Comparison of ENCODE assay signal across 21 cellular contexts in the genomic region with DNA sequence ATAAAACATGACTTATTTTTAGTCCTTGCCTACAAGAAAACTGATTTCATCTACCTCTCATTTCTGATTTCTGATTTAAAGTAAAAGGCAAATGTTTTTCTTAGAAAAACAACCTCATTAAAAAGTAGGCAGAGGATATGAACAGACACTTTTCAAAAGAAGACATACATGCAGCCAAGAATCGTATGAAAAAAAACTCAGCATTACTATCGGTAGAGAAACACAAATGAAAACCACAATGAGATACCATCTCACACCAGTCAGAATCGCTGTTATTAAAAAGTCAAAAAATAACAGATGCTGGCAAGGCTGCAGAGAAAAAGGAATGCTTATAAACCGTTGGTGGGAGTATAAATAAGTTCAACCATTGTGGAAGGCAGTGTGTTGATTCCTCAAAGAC. TPM values are rescaled to one million over a fixed set of nuclear protein-coding genes. Genes with fewer than 3 reads are reported as not detected.
DNase-seq lines count a peak whose midpoint lies in the region; ATAC-seq and TF ChIP-seq lines count a peak whose summit lies in the region.
"Had no signal": no experiment of that assay in that cellular context is flagged by ENCODE, and none has a peak within 500 bp of the region (broad histone marks: within the 10 kb centered on the region; RNA-seq: fewer than 3 reads in every experiment).

No MANE protein-coding gene starts in this region.

- peaks cover 58% of the 10 kb centered on the region for H3K36me3 ChIP-seq in CD4-positive, CD25-positive, alpha-beta regulatory T cell (ENCODE audit: control insufficient read depth, insufficient read depth, low read length)
- H3K36me3 ChIP-seq in HCT116 (ENCODE audit: control insufficient read depth in 1 of 2, insufficient read depth in 2 of 2, low read length in 2 of 2) (peaks cover 49 to 57% of the 10 kb centered on the region in 2 experiments), Panc1 (ENCODE audit: control insufficient read depth, insufficient read depth, low read length) (peaks cover 42% of the 10 kb centered on the region), transverse colon (peaks cover 0 to 74% (median 31%) of the 10 kb centered on the region in 4 donors)

- intact Hi-C loops in activated CD4-positive, alpha-beta memory T cell treated with anti-CD3 and anti-CD28 coated beads for 36 hours (cut with micrococcal nuclease) = no loop called here
- intact Hi-C loops in HCT116 (cut with micrococcal nuclease) = no loop called here
- intact Hi-C loops in Panc1 (cut with micrococcal nuclease; ENCODE audit: unreplicated experiment) = no loop called here
- intact Hi-C loops in transverse colon (cut with DNase I; ENCODE audit: low total_unique reads) = no loop called here

- H3K9me3 Mint-ChIP-seq in activated CD4-positive, alpha-beta memory T cell treated with anti-CD3 and anti-CD28 coated beads, Interleukin-2, amount 10 ng/mL, durations not matched to agents 7 days and 5 days = no peaks in the 10 kb centered on the region
- no peaks in the 10 kb centered on the region for H3K9me3 Mint-ChIP-seq in activated CD4-positive, alpha-beta memory T cell treated with anti-CD3 and anti-CD28 coated beads for 36 hours
- no peaks in the 10 kb centered on the region for H3K9me3 Mint-ChIP-seq in CD4-positive, CD25-positive, alpha-beta regulatory T cell
- H3K9me3 Mint-ChIP-seq: CD14-positive monocyte; CD4-positive, alpha-beta memory T cell had no signal

- in situ Hi-C loops in Panc1 (cut with HindIII; ENCODE audit: low pct_unique_long_range_greater_than_20kb, low sequenced_read_pairs) = no loop called here
- in situ Hi-C loops in transverse colon (cut with MboI; ENCODE audit: low pct_ligation_motif_present in 1 of 4, low pct_unique_long_range_greater_than_20kb in 1 of 4, low sequenced_read_pairs in 3 of 4) = no loop called here

- TF ChIP-seq CTCF in HCT116 (IDR thresholded peaks at IDR 0.05 in 2 of 3, conservative IDR thresholded peaks at IDR 0.05 in 1 of 3; ENCODE audit: borderline replicate concordance in 1 of 3, insufficient read depth in 1 of 3, low read depth in 2 of 3, low read length in 2 of 3) = no peak
- TF ChIP-seq CTCF in Panc1 (IDR thresholded peaks at IDR 0.05) = no peak
- no peak for TF ChIP-seq CTCF in transverse colon (IDR thresholded peaks at IDR 0.05)

- no peak overlapping the region for H3K4me2 ChIP-seq in HCT116 (ENCODE audit: low read length)
- H3K4me2 ChIP-seq: A549; BLaER1 treated with 17β-estradiol and CSF1 and Interleukin-3, amounts not matched to agents 10 nM and 100 nM had no signal

- H3K36me3 Mint-ChIP-seq in activated CD4-positive, alpha-beta memory T cell treated with anti-CD3 and anti-CD28 coated beads, Interleukin-2, amount 10 ng/mL, durations not matched to agents 7 days and 5 days (ENCODE audit: low read depth) = peaks cover 24% of the 10 kb centered on the region
- H3K36me3 Mint-ChIP-seq in activated CD4-positive, alpha-beta memory T cell treated with anti-CD3 and anti-CD28 coated beads for 36 hours = peaks cover 17% of the 10 kb centered on the region
- peaks cover 27% of the 10 kb centered on the region for H3K36me3 Mint-ChIP-seq in CD4-positive, CD25-positive, alpha-beta regulatory T cell

- H3K27me3 ChIP-seq in CD4-positive, CD25-positive, alpha-beta regulatory T cell (ENCODE audit: control insufficient read depth, insufficient read depth, low read length) = no peaks in the 10 kb centered on the region
- no peaks in the 10 kb centered on the region for H3K27me3 ChIP-seq in HCT116 (ENCODE audit: insufficient read depth, low read length)
- no peaks in the 10 kb centered on the region for H3K27me3 ChIP-seq in Panc1 (ENCODE audit: control insufficient read depth, insufficient read depth, low read length)
- no peaks in the 10 kb centered on the region for H3K27me3 ChIP-seq in transverse colon
- H3K27me3 ChIP-seq: BE2C; BLaER1 treated with 17β-estradiol and CSF1 and Interleukin-3, amounts not matched to agents 10 nM and 100 nM had no signal

- peak in 1 of 2 donors; percentile 8 for ATAC-seq in CD4-positive, CD25-positive, alpha-beta regulatory T cell (ENCODE audit: low read depth in 2 of 2)
- ATAC-seq in HCT116 = no peak
- ATAC-seq in Panc1 = no peak

- no peak for DNase-seq in activated CD4-positive, alpha-beta memory T cell treated with anti-CD3 and anti-CD28 coated beads, Interleukin-2, amount 10 ng/mL, durations not matched to agents 7 days and 5 days
- DNase-seq in activated CD4-positive, alpha-beta memory T cell treated with anti-CD3 and anti-CD28 coated beads for 36 hours = no peak
- DNase-seq in CD4-positive, CD25-positive, alpha-beta regulatory T cell = peak in 2 of 3 donors; percentile 30 to 67
- no peak for DNase-seq in HCT116 (ENCODE audit: low read depth, low spot score)
- no peak for DNase-seq in Panc1 (ENCODE audit: low read depth, low spot score)
- no peak for DNase-seq in transverse colon
- no peak for DNase-seq in Kasumi-1 (lab: John Stamatoyannopoulos, UW)
- DNase-seq: 8988T, ACHN, AML-193, BE2C, Calu3, COR-L47, DMS53, DMS79 treated with DMSO at 0.1 percent for 48 hours, GOT3, HCEC 1CT had no signal

- RAD21 ChIA-PET in HCT116 (lab: Charles Lee; ENCODE audit: low non-redundant PET in 1 of 2, low total read pairs in 2 of 2, uncharacterized antibody in 2 of 2, unreplicated experiment in 2 of 2) = no interaction called here

- peak overlapping the region; percentile 42 for H3K4me3 ChIP-seq in CD4-positive, CD25-positive, alpha-beta regulatory T cell (ENCODE audit: low read depth, low read length)
- H3K4me3 ChIP-seq in HCT116 (replicated peaks in 1 of 2; ENCODE audit: low read depth in 1 of 2, low read length in 2 of 2) (no peak overlapping the region), Panc1 (ENCODE audit: low read depth in 2 of 2, low read length in 2 of 2) (no peak overlapping the region), transverse colon (no peak overlapping the region)
- H3K4me3 ChIP-seq: A549; BLaER1 treated with 17β-estradiol and CSF1 and Interleukin-3, amounts not matched to agents 10 nM and 100 nM had no signal

- H3K4me1 ChIP-seq in CD4-positive, CD25-positive, alpha-beta regulatory T cell (ENCODE audit: control insufficient read depth, insufficient read depth, low read length, poor library complexity, severe bottlenecking) = peaks cover 4% of the 10 kb centered on the region
- H3K4me1 ChIP-seq in HCT116 (ENCODE audit: control insufficient read depth in 1 of 2, insufficient read depth in 2 of 2, low read length in 2 of 2) = no peaks in the 10 kb centered on the region
- no peaks in the 10 kb centered on the region for H3K4me1 ChIP-seq in Panc1 (ENCODE audit: control insufficient read depth, insufficient read depth, low read length)
- no peaks in the 10 kb centered on the region for H3K4me1 ChIP-seq in transverse colon
- H3K4me1 ChIP-seq: BE2C had no signal

- H4K20me1 ChIP-seq in HCT116 (ENCODE audit: insufficient read depth) = 0 out of 2 replicates have a peak, but pooled peaks cover 1% of the 10 kb centered on the region

- 89 to 95% methylated on average over 4 of the region's 4 CpGs for WGBS in transverse colon (ENCODE audit: low coverage in 1 of 2), 2 donors

- POLR2A ChIA-PET in activated CD4-positive, alpha-beta memory T cell treated with anti-CD3 and anti-CD28 coated beads, Interleukin-2, amount 10 ng/mL, durations not matched to agents 7 days and 5 days (lab: Charles Lee) = no interaction called here
- POLR2A ChIA-PET in activated CD4-positive, alpha-beta memory T cell treated with anti-CD3 and anti-CD28 coated beads for 36 hours (lab: Charles Lee) = no interaction called here
- POLR2A ChIA-PET in HCT116 (lab: Charles Lee) = no interaction called here
- POLR2A ChIA-PET in Panc1 (lab: Charles Lee) = no interaction called here

- TF ChIP-seq POLR2A in HCT116 (IDR thresholded peaks at IDR 0.05; ENCODE audit: borderline replicate concordance, extremely low read depth, insufficient read depth, insufficient read length) (no peak), transverse colon (IDR thresholded peaks at IDR 0.05) (no peak)

- peak overlapping the region; percentile 41 for H3K27ac Mint-ChIP-seq in activated CD4-positive, alpha-beta memory T cell treated with anti-CD3 and anti-CD28 coated beads, Interleukin-2, amount 10 ng/mL, durations not matched to agents 7 days and 5 days
- no peak overlapping the region for H3K27ac Mint-ChIP-seq in activated CD4-positive, alpha-beta memory T cell treated with anti-CD3 and anti-CD28 coated beads for 36 hours
- H3K27ac Mint-ChIP-seq in CD4-positive, CD25-positive, alpha-beta regulatory T cell = peak overlapping the region; percentile 38 to 75 (median 59)
- H3K27ac Mint-ChIP-seq: CD14-positive monocyte had no signal

- no peaks in the 10 kb centered on the region for H3K9me3 ChIP-seq in CD4-positive, CD25-positive, alpha-beta regulatory T cell (ENCODE audit: control insufficient read depth in 2 of 2, low read length in 2 of 2)
- H3K9me3 ChIP-seq in HCT116 (ENCODE audit: control insufficient read depth in 1 of 2, insufficient read depth in 1 of 2, low read depth in 1 of 2, low read length in 2 of 2) = no peaks in the 10 kb centered on the region
- H3K9me3 ChIP-seq in Panc1 (ENCODE audit: control insufficient read depth, insufficient read depth, low read depth, low read length) = no peaks in the 10 kb centered on the region
- H3K9me3 ChIP-seq in transverse colon = no peaks in the 10 kb centered on the region
- H3K9me3 ChIP-seq: A549; BE2C; BLaER1 treated with 17β-estradiol and CSF1 and Interleukin-3, amounts not matched to agents 10 nM and 100 nM had no signal

- no peaks in the 10 kb centered on the region for H3K9me2 ChIP-seq in HCT116 (ENCODE audit: insufficient read depth)

- H3K4me1 Mint-ChIP-seq in activated CD4-positive, alpha-beta memory T cell treated with anti-CD3 and anti-CD28 coated beads, Interleukin-2, amount 10 ng/mL, durations not matched to agents 7 days and 5 days = peaks cover 6% of the 10 kb centered on the region
- H3K4me1 Mint-ChIP-seq in activated CD4-positive, alpha-beta memory T cell treated with anti-CD3 and anti-CD28 coated beads for 36 hours (ENCODE audit: low read depth) = peaks cover 8% of the 10 kb centered on the region
- peaks cover 8 to 19% (median 12%) of the 10 kb centered on the region in 4 donors for H3K4me1 Mint-ChIP-seq in CD4-positive, CD25-positive, alpha-beta regulatory T cell
- H3K4me1 Mint-ChIP-seq: CD14-positive monocyte had no signal

- H3K4me3 Mint-ChIP-seq in activated CD4-positive, alpha-beta memory T cell treated with anti-CD3 and anti-CD28 coated beads, Interleukin-2, amount 10 ng/mL, durations not matched to agents 7 days and 5 days = no peak overlapping the region
- H3K4me3 Mint-ChIP-seq in activated CD4-positive, alpha-beta memory T cell treated with anti-CD3 and anti-CD28 coated beads for 36 hours = no peak overlapping the region
- H3K4me3 Mint-ChIP-seq in CD4-positive, CD25-positive, alpha-beta regulatory T cell = peak overlapping the region in 2 of 4 donors; percentile 15 to 39
- H3K4me3 Mint-ChIP-seq: CD14-positive monocyte; CD4-positive, alpha-beta memory T cell had no signal

- TF ChIP-seq RAD21 in HCT116 (IDR thresholded peaks at IDR 0.05; ENCODE audit: low read depth) = no peak

- CTCF ChIA-PET in activated CD4-positive, alpha-beta memory T cell treated with anti-CD3 and anti-CD28 coated beads, Interleukin-2, amount 10 ng/mL, durations not matched to agents 7 days and 5 days (lab: Charles Lee) = interaction anchor here (1.0 kb wide), 2 partner anchors 17 kb away, joined by 4 to 7 read pairs; a partner anchor contains a TSS
- CTCF ChIA-PET in activated CD4-positive, alpha-beta memory T cell treated with anti-CD3 and anti-CD28 coated beads for 36 hours (lab: Charles Lee) = no interaction called here
- CTCF ChIA-PET in HCT116 (lab: Charles Lee) (interaction anchor here (0.9 kb wide), 1 partner anchor 17 kb away, joined by 3 read pairs; a partner anchor contains a TSS), Panc1 (lab: Charles Lee) (no interaction called here)

- no peaks in the 10 kb centered on the region for H3K27me3 Mint-ChIP-seq in activated CD4-positive, alpha-beta memory T cell treated with anti-CD3 and anti-CD28 coated beads, Interleukin-2, amount 10 ng/mL, durations not matched to agents 7 days and 5 days
- H3K27me3 Mint-ChIP-seq in activated CD4-positive, alpha-beta memory T cell treated with anti-CD3 and anti-CD28 coated beads for 36 hours = no peaks in the 10 kb centered on the region
- no peaks in the 10 kb centered on the region for H3K27me3 Mint-ChIP-seq in CD4-positive, CD25-positive, alpha-beta regulatory T cell
- H3K27me3 Mint-ChIP-seq: CD4-positive, alpha-beta memory T cell had no signal

- H3K79me2 ChIP-seq in HCT116 (ENCODE audit: insufficient read depth, low read length) = peaks cover 11% of the 10 kb centered on the region

- H2AFZ ChIP-seq in HCT116 (ENCODE audit: low read depth, low read length, poor library complexity, severe bottlenecking) = no peak overlapping the region

- no peak overlapping the region for H3K9ac ChIP-seq in HCT116 (ENCODE audit: low read length)
- H3K9ac ChIP-seq: BLaER1 treated with 17β-estradiol and CSF1 and Interleukin-3, amounts not matched to agents 10 nM and 100 nM had no signal

- peak overlapping the region; percentile 56 for H3K27ac ChIP-seq in CD4-positive, CD25-positive, alpha-beta regulatory T cell (ENCODE audit: insufficient read depth, low read length, poor library complexity, severe bottlenecking)
- H3K27ac ChIP-seq in HCT116 (ENCODE audit: low read depth, low read length) (no peak overlapping the region), Panc1 (ENCODE audit: low read length) (no peak overlapping the region), transverse colon (no peak overlapping the region)
- H3K27ac ChIP-seq: BLaER1 treated with 17β-estradiol and CSF1 and Interleukin-3, amounts not matched to agents 10 nM and 100 nM had no signal

- TSS peak; percentile 10 for BruUV-seq in HCT116 (replicated peaks; lab: Mats Ljungman, UMichigan)
- TSS peak; percentile 16 for BruUV-seq in Panc1 (replicated peaks; lab: Mats Ljungman, UMichigan)

- TF ChIP-seq EP300 in transverse colon (IDR thresholded peaks at IDR 0.05; ENCODE audit: low read depth) = no peak

RNA-seq across cellular contexts. Expression of a gene that starts 16.2 kb away (rescaled TPM):
- 10 to 100 TPM in 1 of 2 experiments, 1 to 10 TPM in 1; 10.0 to 10.8 TPM for total RNA-seq in activated CD4-positive, alpha-beta memory T cell treated with anti-CD3 and anti-CD28 coated beads, Interleukin-2, amount 10 ng/mL, durations not matched to agents 7 days and 5 days
- total RNA-seq in activated CD4-positive, alpha-beta memory T cell treated with anti-CD3 and anti-CD28 coated beads for 36 hours = 10 to 100 TPM; 11.5 to 12.0 TPM
- 26.4 TPM for total RNA-seq in CD4-positive, CD25-positive, alpha-beta regulatory T cell
- polyA plus RNA-seq in CD4-positive, CD25-positive, alpha-beta regulatory T cell = 1 to 10 TPM; 5.9 to 9.1 (median 8.2) TPM
- 18.4 TPM for total RNA-seq in HCT116 (2021; ENCODE audit: unreplicated experiment)
- polyA plus RNA-seq in HCT116 (2012) = 7.3 and 8.5 TPM in 2 replicates
- total RNA-seq in Panc1 (2021; ENCODE audit: unreplicated experiment) = 16.6 TPM
- 7.9 TPM for polyA plus RNA-seq in Panc1 (2012; ENCODE audit: insufficient read length)
- total RNA-seq in transverse colon = 10 to 100 TPM in 2 of 4 donors, 1 to 10 TPM in 2; 7.0 to 22.1 (median 14.7) TPM

RNA-seq across cellular contexts. Expression of a gene that starts 16.8 kb away (rescaled TPM):
- total RNA-seq in activated CD4-positive, alpha-beta memory T cell treated with anti-CD3 and anti-CD28 coated beads, Interleukin-2, amount 10 ng/mL, durations not matched to agents 7 days and 5 days = 100 to 1,000 TPM; 117 to 122 TPM
- total RNA-seq in activated CD4-positive, alpha-beta memory T cell treated with anti-CD3 and anti-CD28 coated beads for 36 hours = 100 to 1,000 TPM; 130 to 131 TPM
- 208 TPM for total RNA-seq in CD4-positive, CD25-positive, alpha-beta regulatory T cell
- 100 to 1,000 TPM in 3 of 4 donors, 10 to 100 TPM in 1; 94.4 to 154 (median 113) TPM for polyA plus RNA-seq in CD4-positive, CD25-positive, alpha-beta regulatory T cell
- total RNA-seq in HCT116 (2021; ENCODE audit: unreplicated experiment) = 131 TPM
- polyA plus RNA-seq in HCT116 (2012) = 52.0 and 63.6 TPM in 2 replicates
- total RNA-seq in Panc1 (2021; ENCODE audit: unreplicated experiment) = 115 TPM
- 56.8 TPM for polyA plus RNA-seq in Panc1 (2012; ENCODE audit: insufficient read length)
- 10 to 100 TPM; 57.5 to 99.7 (median 81.0) TPM for total RNA-seq in transverse colon

Comparison
In these comparisons a context has a peak if more than half of its experiments do, and no peak if none do; other contexts are left out.
1. CTCF ChIA-PET loops: an anchor here in activated CD4-positive, alpha-beta memory T cell treated with anti-CD3 and anti-CD28 coated beads, Interleukin-2, amount 10 ng/mL, durations not matched to agents 7 days and 5 days (1.0 kb wide) and HCT116 (0.9 kb wide); none called in activated CD4-positive, alpha-beta memory T cell treated with anti-CD3 and anti-CD28 coated beads for 36 hours and Panc1.
2. DNase-seq: peak in CD4-positive, CD25-positive, alpha-beta regulatory T cell (2 of 3); none in activated CD4-positive, alpha-beta memory T cell treated with anti-CD3 and anti-CD28 coated beads, Interleukin-2, amount 10 ng/mL, durations not matched to agents 7 days and 5 days (single experiment), activated CD4-positive, alpha-beta memory T cell treated with anti-CD3 and anti-CD28 coated beads for 36 hours (single experiment), HCT116 (single experiment), Panc1 (single experiment), transverse colon (single experiment) and Kasumi-1 (0 of 2).